ENCODE assay signal across 9 cellular contexts in the genomic region with DNA sequence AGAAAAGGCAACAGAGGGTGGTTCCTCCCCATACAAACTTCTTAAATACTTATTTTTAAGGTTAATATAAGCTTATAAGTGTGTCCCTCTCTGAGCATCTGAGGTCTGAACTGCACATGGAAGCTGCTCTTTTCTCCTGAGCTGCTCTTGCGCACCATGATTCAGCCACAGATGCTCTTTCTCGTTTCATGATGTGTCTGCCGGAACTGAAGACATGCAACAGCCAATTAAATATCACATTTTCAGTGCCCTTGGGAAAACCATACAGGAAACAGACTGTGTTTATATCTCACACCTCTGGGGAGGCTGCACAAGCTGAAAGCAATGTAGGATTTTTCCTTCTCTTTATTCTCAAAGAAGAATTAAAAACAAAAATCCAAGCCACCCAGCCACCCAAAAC.
DNase-seq lines count a peak whose midpoint lies in the region; ATAC-seq and TF ChIP-seq lines count a peak whose summit lies in the region.
"Had no signal": no experiment of that assay in that cellular context is flagged by ENCODE, and none has a peak within 500 bp of the region (broad histone marks: within the 10 kb centered on the region; RNA-seq: fewer than 3 reads in every experiment).

No MANE protein-coding gene starts in this region.

- H3K36me3 ChIP-seq in Karpas-422 (ENCODE audit: insufficient read depth, low read length), result no peaks in the 10 kb centered on the region

- H3K36me3 Mint-ChIP-seq in memory B cell, result no peaks in the 10 kb centered on the region

- no peaks in the 10 kb centered on the region for H4K20me1 ChIP-seq in Karpas-422 (ENCODE audit: insufficient read depth, low read depth, low read length)

- no peak overlapping the region for H2AFZ ChIP-seq in Karpas-422 (ENCODE audit: low read length)

- H3K4me2 ChIP-seq in Karpas-422 (ENCODE audit: low read depth, low read length, poor library complexity, severe bottlenecking), result no peak overlapping the region

- no peak overlapping the region for H3K27ac Mint-ChIP-seq in memory B cell

- H3K9me2 ChIP-seq in Karpas-422 (replicated peaks; ENCODE audit: insufficient read depth, low read length), result no peaks in the 10 kb centered on the region

- ATAC-seq in GM18861 (IDR thresholded peaks at IDR 0.05; ENCODE audit: unreplicated experiment), result peak; percentile 82
- ATAC-seq in GM21576 (IDR thresholded peaks at IDR 0.05; ENCODE audit: unreplicated experiment), result peak; percentile 88
- ATAC-seq in HG03575 (IDR thresholded peaks at IDR 0.05; ENCODE audit: extremely low read depth, insufficient number of reproducible peaks, low FRiP score, unreplicated experiment), result peak; percentile 44
- ATAC-seq in memory B cell (ENCODE audit: low read depth), result peak; percentile 46
- ATAC-seq in SK-N-SH treated with all-trans-retinoic acid at 6 μM for 48 hours, result no peak

- no peaks in the 10 kb centered on the region for H3K27me3 ChIP-seq in Karpas-422 (ENCODE audit: low read length)

- DNase-seq in memory B cell (ENCODE audit: low spot score in 2 of 2), result no peak
- DNase-seq in activated naive CD4-positive, alpha-beta T cell treated with Interleukin-2 at 50 U/mL for 16 hours, result no peak
- DNase-seq in iPS-NIHi7 (ENCODE audit: extremely low spot score), result no peak
- no peak for DNase-seq in Karpas-422
- DNase-seq: stimulated activated naive CD4-positive, alpha-beta T cell had no signal

- no peak overlapping the region for H3K27ac ChIP-seq in Karpas-422 (ENCODE audit: low read length)

- no peak overlapping the region for H3K9ac ChIP-seq in Karpas-422 (ENCODE audit: low read length)

- H3K4me3 ChIP-seq in Karpas-422 (ENCODE audit: low read length), result no peak overlapping the region

- H3K9me3 Mint-ChIP-seq in memory B cell, result no peaks in the 10 kb centered on the region

- no peaks in the 10 kb centered on the region for H3K9me3 ChIP-seq in Karpas-422 (ENCODE audit: low read length)

- H3K79me2 ChIP-seq in Karpas-422 (ENCODE audit: low read length), result no peaks in the 10 kb centered on the region

- H3K27me3 Mint-ChIP-seq in memory B cell, result peaks cover 7% of the 10 kb centered on the region

- no peaks in the 10 kb centered on the region for H3K4me1 ChIP-seq in Karpas-422 (ENCODE audit: low read length)

- no peaks in the 10 kb centered on the region for H3K4me1 Mint-ChIP-seq in memory B cell

- no peak overlapping the region for H3K4me3 Mint-ChIP-seq in memory B cell

TF ChIP-seq in SK-N-SH treated with all-trans-retinoic acid at 6 μM for 48 hours, 23 proteins besides CTCF, POLR2A, EP300 and RAD21:
- TF ChIP-seq ZNF8 (CRISPR knock-in tag; IDR thresholded peaks at IDR 0.05) (no peak), RARB (CRISPR knock-in tag; IDR thresholded peaks at IDR 0.05) (no peak), TOX (CRISPR knock-in tag; IDR thresholded peaks at IDR 0.05; ENCODE audit: borderline replicate concordance) (no peak), ZNF70 (CRISPR knock-in tag; IDR thresholded peaks at IDR 0.05) (no peak)
- TF ChIP-seq, protein P1, sequence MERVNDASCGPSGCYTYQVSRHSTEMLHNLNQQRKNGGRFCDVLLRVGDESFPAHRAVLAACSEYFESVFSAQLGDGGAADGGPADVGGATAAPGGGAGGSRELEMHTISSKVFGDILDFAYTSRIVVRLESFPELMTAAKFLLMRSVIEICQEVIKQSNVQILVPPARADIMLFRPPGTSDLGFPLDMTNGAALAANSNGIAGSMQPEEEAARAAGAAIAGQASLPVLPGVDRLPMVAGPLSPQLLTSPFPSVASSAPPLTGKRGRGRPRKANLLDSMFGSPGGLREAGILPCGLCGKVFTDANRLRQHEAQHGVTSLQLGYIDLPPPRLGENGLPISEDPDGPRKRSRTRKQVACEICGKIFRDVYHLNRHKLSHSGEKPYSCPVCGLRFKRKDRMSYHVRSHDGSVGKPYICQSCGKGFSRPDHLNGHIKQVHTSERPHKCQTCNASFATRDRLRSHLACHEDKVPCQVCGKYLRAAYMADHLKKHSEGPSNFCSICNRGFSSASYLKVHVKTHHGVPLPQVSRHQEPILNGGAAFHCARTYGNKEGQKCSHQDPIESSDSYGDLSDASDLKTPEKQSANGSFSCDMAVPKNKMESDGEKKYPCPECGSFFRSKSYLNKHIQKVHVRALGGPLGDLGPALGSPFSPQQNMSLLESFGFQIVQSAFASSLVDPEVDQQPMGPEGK (CRISPR knock-in tag; IDR thresholded peaks at IDR 0.05; ENCODE audit: borderline replicate concordance), result no peak
TF ChIP-seq in SK-N-SH treated with all-trans-retinoic acid at 6 μM for 48 hours: peak in this region for 0.
